24 cellular contexts compared by ENCODE assay signal in the genomic region with DNA sequence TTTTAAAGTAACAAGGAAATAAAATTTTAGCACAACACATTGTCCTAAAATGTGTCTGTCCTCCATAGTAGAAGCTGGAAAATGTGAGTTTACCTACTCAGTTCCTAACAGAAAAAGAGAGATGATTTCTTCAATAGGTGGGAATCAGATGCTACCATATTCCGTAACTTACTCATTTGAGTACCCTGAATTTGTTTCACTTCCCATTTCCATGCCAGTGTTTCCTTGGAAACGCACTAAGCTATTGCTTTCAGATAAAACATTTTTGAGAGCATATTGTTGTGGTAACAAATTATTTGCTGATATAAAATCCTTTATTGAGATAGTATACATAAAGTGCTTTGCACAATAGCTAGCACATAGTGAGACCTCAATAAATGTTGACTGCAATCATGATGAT.
"Had no signal": no experiment of that assay in that cellular context is flagged by ENCODE, and none has a peak within 500 bp of the region (broad histone marks: within the 10 kb centered on the region; RNA-seq: fewer than 3 reads in every experiment).

No MANE protein-coding gene starts in this region.

- ATAC-seq: activated T-cell treated with anti-CD3 and anti-CD28 coated beads, Interleukin-2, amount 50 U/mL, for 72 hours; esophagus mucosa; heart right ventricle; naive thymus-derived CD8-positive, alpha-beta T cell; upper lobe of right lung had no signal

- H3K27ac Mint-ChIP-seq: activated naive CD8-positive, alpha-beta T cell; activated T-cell treated with anti-CD3 and anti-CD28 coated beads, Interleukin-2, amount 50 U/mL, for 72 hours; dendritic cell treated with granulocyte-macrophage colony-stimulating factor and Interleukin-4, amounts not matched to agents 40 ng/mL and 50 ng/mL, for 4 days; endodermal cell; memory B cell; naive thymus-derived CD8-positive, alpha-beta T cell had no signal

- DNase-seq: activated CD4-positive, alpha-beta T cell treated with anti-CD3 and anti-CD28 coated beads for 4 hours; activated CD4-positive, alpha-beta T cell treated with anti-CD3 and anti-CD28 coated beads, Interleukin-2, amount 50 U/mL, for 4 hours; activated naive CD4-positive, alpha-beta T cell treated with Interleukin-2 at 50 U/mL for 16 hours; activated T-cell treated with anti-CD3 and anti-CD28 coated beads for 4 hours; activated T-cell treated with anti-CD3 and anti-CD28 coated beads, Interleukin-2, amount 50 U/mL, for 72 hours; anterior cingulate cortex; endodermal cell; foreskin melanocyte; heart right ventricle; naive thymus-derived CD8-positive, alpha-beta T cell; nucleus accumbens; stimulated activated naive CD4-positive, alpha-beta T cell; tibial artery; upper lobe of right lung had no signal

- H3K4me3 Mint-ChIP-seq: activated naive CD8-positive, alpha-beta T cell; activated T-cell treated with anti-CD3 and anti-CD28 coated beads, Interleukin-2, amount 50 U/mL, for 72 hours; central memory CD8-positive, alpha-beta T cell; dendritic cell treated with granulocyte-macrophage colony-stimulating factor and Interleukin-4, amounts not matched to agents 40 ng/mL and 50 ng/mL, for 4 days; endodermal cell; memory B cell; naive thymus-derived CD8-positive, alpha-beta T cell; neural crest cell had no signal

- H3K27me3 ChIP-seq: heart right ventricle, right atrium auricular region, suprapubic skin, tibial artery, upper lobe of right lung had no signal

- H3K36me3 Mint-ChIP-seq: activated naive CD8-positive, alpha-beta T cell; memory B cell; naive thymus-derived CD8-positive, alpha-beta T cell had no signal

- H3K9me3 ChIP-seq: heart right ventricle, right atrium auricular region, suprapubic skin, tibial artery, upper lobe of right lung had no signal

- H3K4me3 ChIP-seq: heart right ventricle, right atrium auricular region, smooth muscle cell, suprapubic skin, tibial artery, upper lobe of right lung had no signal

- H3K27ac ChIP-seq: heart right ventricle, right atrium auricular region, suprapubic skin, tibial artery, upper lobe of right lung, VCaP had no signal

- H3K4me1 Mint-ChIP-seq: central memory CD8-positive, alpha-beta T cell; endodermal cell; memory B cell; naive thymus-derived CD8-positive, alpha-beta T cell; neural crest cell had no signal

- H3K9me3 Mint-ChIP-seq: activated T-cell treated with anti-CD3 and anti-CD28 coated beads, Interleukin-2, amount 50 U/mL, for 72 hours; central memory CD8-positive, alpha-beta T cell; endodermal cell; memory B cell; naive thymus-derived CD8-positive, alpha-beta T cell; neural crest cell had no signal

- H3K27me3 Mint-ChIP-seq: dendritic cell treated with granulocyte-macrophage colony-stimulating factor and Interleukin-4, amounts not matched to agents 40 ng/mL and 50 ng/mL, for 4 days had no signal
